Comparison of ENCODE assay signal across 1 cellular context in genomic region chr19:10193666-10194499, GRCh38.
TF ChIP-seq lines count a peak whose summit lies in the region.

No MANE protein-coding gene starts in this region.

TF ChIP-seq in HepG2, 621 proteins besides CTCF, POLR2A, EP300 and RAD21 (continued from another document and continues in another):
- TF ChIP-seq HMGXB3 (CRISPR knock-in tag; IDR thresholded peaks at IDR 0.05; ENCODE audit: borderline replicate concordance) (no peak), ZFAT (CRISPR knock-in tag; conservative IDR thresholded peaks at IDR 0.05) (no peak; the same call in 1 of the 2 replicates), KAT7 (CRISPR knock-in tag; IDR thresholded peaks at IDR 0.05; ENCODE audit: borderline replicate concordance) (0 out of 2 replicates have a peak, but pooled peaks have one; percentile 28), ZNF317 (CRISPR knock-in tag; IDR thresholded peaks at IDR 0.05) (no peak), MAZ (IDR thresholded peaks at IDR 0.05; ENCODE audit: borderline replicate concordance, low read depth, low read length) (no peak), MAZ (CRISPR knock-in tag; IDR thresholded peaks at IDR 0.05; ENCODE audit: low read depth) (no peak), TEAD2 (CRISPR knock-in tag; IDR thresholded peaks at IDR 0.05) (no peak), HDAC6 (IDR thresholded peaks at IDR 0.05; ENCODE audit: low read depth, low read length) (no peak), MLLT10 (CRISPR knock-in tag; IDR thresholded peaks at IDR 0.05) (no peak), ZNF564 (CRISPR knock-in tag; IDR thresholded peaks at IDR 0.05) (no peak), ZNF382 (CRISPR knock-in tag; IDR thresholded peaks at IDR 0.05; ENCODE audit: borderline replicate concordance) (no peak), GTF3A (CRISPR knock-in tag; conservative IDR thresholded peaks at IDR 0.05) (no peak), PHF20 (CRISPR knock-in tag; IDR thresholded peaks at IDR 0.05) (no peak), RFXANK (CRISPR knock-in tag; IDR thresholded peaks at IDR 0.05) (no peak), ZNF646 (CRISPR knock-in tag; IDR thresholded peaks at IDR 0.05) (no peak), ZNF138 (CRISPR knock-in tag; IDR thresholded peaks at IDR 0.05; ENCODE audit: low read depth) (no peak), MLXIP (CRISPR knock-in tag; IDR thresholded peaks at IDR 0.05; ENCODE audit: borderline replicate concordance) (no peak), NPAS2 (CRISPR knock-in tag; IDR thresholded peaks at IDR 0.05; ENCODE audit: borderline replicate concordance) (no peak), ZNF580 (CRISPR knock-in tag; IDR thresholded peaks at IDR 0.05; ENCODE audit: borderline replicate concordance, low read depth) (no peak), SNRNP70 (IDR thresholded peaks at IDR 0.05; ENCODE audit: low read depth, low read length) (no peak), NFE2L1 (CRISPR knock-in tag; IDR thresholded peaks at IDR 0.05; ENCODE audit: borderline replicate concordance) (no peak), ZNF768 (CRISPR knock-in tag; IDR thresholded peaks at IDR 0.05) (peak; percentile 79; the same call in 1 of the 2 replicates), CEBPZ (IDR thresholded peaks at IDR 0.05; ENCODE audit: low read length) (no peak), ZNF263 (CRISPR knock-in tag; IDR thresholded peaks at IDR 0.05) (peak; percentile 37; the same call in 1 of the 2 replicates), BCL6 (CRISPR knock-in tag; IDR thresholded peaks at IDR 0.05) (0 out of 2 replicates have a peak, but pooled peaks have one; percentile 8), XBP1 (CRISPR knock-in tag; IDR thresholded peaks at IDR 0.05) (peak; percentile 20; the same call in 1 of the 2 replicates), ONECUT2 (CRISPR knock-in tag; IDR thresholded peaks at IDR 0.05) (no peak), DMAP1 (CRISPR knock-in tag; IDR thresholded peaks at IDR 0.05) (no peak), RFXAP (CRISPR knock-in tag; IDR thresholded peaks at IDR 0.05; ENCODE audit: borderline replicate concordance) (no peak), ZNF644 (CRISPR knock-in tag; IDR thresholded peaks at IDR 0.05; ENCODE audit: low read depth) (no peak), SMAD3 (CRISPR knock-in tag; IDR thresholded peaks at IDR 0.05) (no peak), ZNF431 (CRISPR knock-in tag; IDR thresholded peaks at IDR 0.05; ENCODE audit: borderline replicate concordance, low read depth) (no peak), NR2F6 (IDR thresholded peaks at IDR 0.05) (no peak), NR2F6 (CRISPR knock-in tag; IDR thresholded peaks at IDR 0.05) (no peak), ZNF292 (CRISPR knock-in tag; IDR thresholded peaks at IDR 0.05; ENCODE audit: borderline replicate concordance, low read depth) (peak; percentile 24; the same call in 1 of the 2 replicates), HOXD1 (CRISPR knock-in tag; IDR thresholded peaks at IDR 0.05) (no peak), YEATS2 (CRISPR knock-in tag; IDR thresholded peaks at IDR 0.05; ENCODE audit: borderline replicate concordance) (no peak), PITX1 (CRISPR knock-in tag; IDR thresholded peaks at IDR 0.05) (no peak), ZBTB7A (CRISPR knock-in tag; IDR thresholded peaks at IDR 0.05) (no peak)
- TF ChIP-seq, protein P1, sequence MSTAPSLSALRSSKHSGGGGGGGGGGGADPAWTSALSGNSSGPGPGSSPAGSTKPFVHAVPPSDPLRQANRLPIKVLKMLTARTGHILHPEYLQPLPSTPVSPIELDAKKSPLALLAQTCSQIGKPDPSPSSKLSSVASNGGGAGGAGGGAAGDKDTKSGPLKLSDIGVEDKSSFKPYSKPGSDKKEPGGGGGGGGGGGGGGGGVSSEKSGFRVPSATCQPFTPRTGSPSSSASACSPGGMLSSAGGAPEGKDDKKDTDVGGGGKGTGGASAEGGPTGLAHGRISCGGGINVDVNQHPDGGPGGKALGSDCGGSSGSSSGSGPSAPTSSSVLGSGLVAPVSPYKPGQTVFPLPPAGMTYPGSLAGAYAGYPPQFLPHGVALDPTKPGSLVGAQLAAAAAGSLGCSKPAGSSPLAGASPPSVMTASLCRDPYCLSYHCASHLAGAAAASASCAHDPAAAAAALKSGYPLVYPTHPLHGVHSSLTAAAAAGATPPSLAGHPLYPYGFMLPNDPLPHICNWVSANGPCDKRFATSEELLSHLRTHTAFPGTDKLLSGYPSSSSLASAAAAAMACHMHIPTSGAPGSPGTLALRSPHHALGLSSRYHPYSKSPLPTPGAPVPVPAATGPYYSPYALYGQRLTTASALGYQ (CRISPR knock-in tag; IDR thresholded peaks at IDR 0.05), result no peak
- TF ChIP-seq, protein P2, sequence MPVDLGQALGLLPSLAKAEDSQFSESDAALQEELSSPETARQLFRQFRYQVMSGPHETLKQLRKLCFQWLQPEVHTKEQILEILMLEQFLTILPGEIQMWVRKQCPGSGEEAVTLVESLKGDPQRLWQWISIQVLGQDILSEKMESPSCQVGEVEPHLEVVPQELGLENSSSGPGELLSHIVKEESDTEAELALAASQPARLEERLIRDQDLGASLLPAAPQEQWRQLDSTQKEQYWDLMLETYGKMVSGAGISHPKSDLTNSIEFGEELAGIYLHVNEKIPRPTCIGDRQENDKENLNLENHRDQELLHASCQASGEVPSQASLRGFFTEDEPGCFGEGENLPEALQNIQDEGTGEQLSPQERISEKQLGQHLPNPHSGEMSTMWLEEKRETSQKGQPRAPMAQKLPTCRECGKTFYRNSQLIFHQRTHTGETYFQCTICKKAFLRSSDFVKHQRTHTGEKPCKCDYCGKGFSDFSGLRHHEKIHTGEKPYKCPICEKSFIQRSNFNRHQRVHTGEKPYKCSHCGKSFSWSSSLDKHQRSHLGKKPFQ (CRISPR knock-in tag; IDR thresholded peaks at IDR 0.05; ENCODE audit: insufficient replicate concordance), result peak; percentile 36
